21 cellular contexts compared by ENCODE assay signal in genomic region chr3:155949464-155950217, GRCh38.
DNase-seq lines count a peak whose midpoint lies in the region; ATAC-seq, FAIRE-seq and TF ChIP-seq lines count a peak whose summit lies in the region.
"Had no signal": no experiment of that assay in that cellular context is flagged by ENCODE, and none has a peak within 500 bp of the region (broad histone marks: within the 10 kb centered on the region; RNA-seq: fewer than 3 reads in every experiment).

No MANE protein-coding gene starts in this region.

- peak; percentile 29 for ATAC-seq in left lobe of liver
- no peak for ATAC-seq in pancreas
- ATAC-seq: CD8-positive, alpha-beta T cell had no signal

- no peak for TF ChIP-seq CTCF in MCF 10A (IDR thresholded peaks at IDR 0.05; ENCODE audit: unreplicated experiment)
- TF ChIP-seq CTCF in breast epithelium (IDR thresholded peaks at IDR 0.05): no peak
- no peak for TF ChIP-seq CTCF in H1 (IDR thresholded peaks at IDR 0.05; ENCODE audit: control extremely low read depth in 1 of 3, insufficient read depth in 1 of 3, low read depth in 1 of 3, low read length in 3 of 3)
- no peak for TF ChIP-seq CTCF in pancreas (IDR thresholded peaks at IDR 0.05)
- TF ChIP-seq CTCF in GM13976 (IDR thresholded peaks at IDR 0.05; ENCODE audit: borderline replicate concordance, control extremely low read depth, extremely low read depth, insufficient read depth, missing control alignments): no peak

- no peak overlapping the region for H3K27ac ChIP-seq in breast epithelium
- H3K27ac ChIP-seq in H1 (ENCODE audit: low read depth, low read length): no peak overlapping the region
- H3K27ac ChIP-seq in pancreas: no peak overlapping the region

- no peaks in the 10 kb centered on the region for H3K79me2 ChIP-seq in H1 (ENCODE audit: control insufficient read depth in 1 of 2, insufficient read depth in 2 of 2, low read length in 2 of 2)

- in situ Hi-C loops in GM13976 (cut with MboI; ENCODE audit: low sequenced_read_pairs, unreplicated experiment): no loop called here

- no peak overlapping the region for H4K8ac ChIP-seq in H1 (ENCODE audit: extremely low read depth, insufficient read depth, low read length)

- POLR2A ChIA-PET in MCF 10A (lab: Yijun Ruan, JAX): no interaction called here
- POLR2A ChIA-PET in H1 (lab: Charles Lee; ENCODE audit: partially characterized antibody): interaction anchor here (1.3 kb wide), 1 partner anchor 79 kb away, joined by 3 read pairs; the partner anchor contains the start of gene GMPS

- no peak for DNase-seq in MCF 10A (ENCODE audit: unreplicated experiment)
- no peak for DNase-seq in breast epithelium (ENCODE audit: low spot score in 2 of 2)
- DNase-seq in H1 (ENCODE audit: low read depth in 1 of 2, low spot score in 2 of 2): no peak
- DNase-seq in left lobe of liver (ENCODE audit: low spot score): no peak
- DNase-seq in pancreas: no peak
- DNase-seq in GM13976 (ENCODE audit: low spot score): no peak
- DNase-seq in NCI-H1417 treated with DMSO at 0.1 percent for 48 hours (lab: John Stamatoyannopoulos, UW): no peak
- no peak for DNase-seq in activated effector memory CD4-positive, alpha-beta T cell treated with Interleukin-2 at 50 U/mL for 16 hours
- DNase-seq: 8988T; AML-193; C1 segment of cervical spinal cord; CD8-positive, alpha-beta T cell; DMS153; HCEC 1CT; Karpas-422; NCI-H1417; NCI-H187; NCI-H446; NCI-H526; SHP77 had no signal

- H3K4ac ChIP-seq in H1 (replicated peaks; ENCODE audit: insufficient read length, low read depth, low read length): no peak overlapping the region

- H4K5ac ChIP-seq in H1 (ENCODE audit: insufficient read length, low read depth, low read length): no peak overlapping the region

- H3K56ac ChIP-seq in H1 (replicated peaks; ENCODE audit: insufficient read length, low read depth, low read length): no peak overlapping the region

- intact Hi-C loops in MCF 10A (cut with micrococcal nuclease) (no loop called here), breast epithelium (cut with DNase I; ENCODE audit: low total_unique reads) (no loop called here), pancreas (cut with DNase I) (no loop called here)

- H2AFZ ChIP-seq in H1 (ENCODE audit: low read length): no peak overlapping the region

- no peak overlapping the region for H2BK12ac ChIP-seq in H1 (ENCODE audit: low read depth, low read length)

- H3K4me3 ChIP-seq in breast epithelium (no peak overlapping the region), H1 (ENCODE audit: extremely low read depth in 1 of 4, insufficient read depth in 2 of 4, low read depth in 3 of 4, low read length in 4 of 4) (no peak overlapping the region), pancreas (no peak overlapping the region)

- H3K18ac ChIP-seq in H1 (ENCODE audit: extremely low read depth, low read length): no peak overlapping the region

- H3K4me1 ChIP-seq in breast epithelium: no peaks in the 10 kb centered on the region
- H3K4me1 ChIP-seq in H1 (replicated peaks in 1 of 4; ENCODE audit: control insufficient read depth in 3 of 4, insufficient read depth in 4 of 4, low read length in 3 of 4): peaks cover 0 to 9% (median 7%) of the 10 kb centered on the region in 4 experiments; a peak in 5 of 7 replicates
- H3K4me1 ChIP-seq in pancreas: peaks cover 0 to 10% (median 6%) of the 10 kb centered on the region in 3 donors

- CTCF ChIA-PET in MCF 10A (lab: Yijun Ruan, JAX): interaction anchor here (0.7 kb wide), 1 partner anchor 71 kb away, joined by 3 read pairs; no protein-coding TSS in a partner anchor
- CTCF ChIA-PET in H1 (lab: Charles Lee; ENCODE audit: partially characterized antibody): interaction anchor here (0.9 to 1.4 kb wide), 2 partner anchors 13 to 30 kb away, joined by 3 read pairs; no protein-coding TSS in a partner anchor

- no peak overlapping the region for H2BK20ac ChIP-seq in H1 (ENCODE audit: low read length)

- H3K36me3 Mint-ChIP-seq in MCF 10A (ENCODE audit: insufficient read depth, unreplicated experiment): peaks cover 13% of the 10 kb centered on the region

- TF ChIP-seq RAD21 in H1 (IDR thresholded peaks at IDR 0.05 in 1 of 2, conservative IDR thresholded peaks at IDR 0.05 in 1 of 2; ENCODE audit: low read depth in 2 of 2, low read length in 2 of 2): no peak

- H2AK5ac ChIP-seq in H1 (ENCODE audit: low read depth, low read length): 0 out of 2 replicates have a peak overlapping the region, but pooled peaks have one; percentile 53

- no peaks in the 10 kb centered on the region for H4K20me1 ChIP-seq in H1 (replicated peaks in 1 of 2; ENCODE audit: control insufficient read depth in 1 of 2, insufficient read depth in 2 of 2, low read length in 2 of 2)

- H3K79me1 ChIP-seq in H1 (ENCODE audit: low read depth, low read length): no peaks in the 10 kb centered on the region

- no peaks in the 10 kb centered on the region for H3K4me1 Mint-ChIP-seq in MCF 10A (ENCODE audit: insufficient read depth, unreplicated experiment)

- H2BK15ac ChIP-seq in H1 (ENCODE audit: low read length): no peak overlapping the region

- no peaks in the 10 kb centered on the region for H3K27me3 ChIP-seq in breast epithelium
- H3K27me3 ChIP-seq in H1 (replicated peaks in 1 of 4; ENCODE audit: control insufficient read depth in 3 of 4, extremely low read depth in 1 of 4, insufficient read depth in 3 of 4, low read length in 3 of 4): no peaks in the 10 kb centered on the region
- H3K27me3 ChIP-seq in pancreas: no peaks in the 10 kb centered on the region

- H3K9me3 ChIP-seq in breast epithelium (no peaks in the 10 kb centered on the region), H1 (ENCODE audit: insufficient read depth in 2 of 2, low read depth in 1 of 2, low read length in 1 of 2) (no peaks in the 10 kb centered on the region), pancreas (no peaks in the 10 kb centered on the region)

- BruUV-seq in MCF 10A (replicated peaks; lab: Mats Ljungman, UMichigan): no TSS peak

- no peak overlapping the region for H3K23ac ChIP-seq in H1 (ENCODE audit: insufficient read length)

- H3K9me3 Mint-ChIP-seq in MCF 10A (ENCODE audit: unreplicated experiment): no peaks in the 10 kb centered on the region
- H3K9me3 Mint-ChIP-seq: CD8-positive, alpha-beta T cell had no signal

- H2BK120ac ChIP-seq in H1 (replicated peaks; ENCODE audit: low read depth, low read length): no peak overlapping the region

- peak overlapping the region in 1 of 4 experiments; percentile 21; a peak in 1 of 7 replicates for H3K9ac ChIP-seq in H1 (replicated peaks in 1 of 4; ENCODE audit: extremely low read depth in 1 of 4, low read depth in 3 of 4, low read length in 3 of 4)

- no peak overlapping the region for H4K91ac ChIP-seq in H1 (replicated peaks; ENCODE audit: insufficient read length, low read length)

- no peak for TF ChIP-seq EP300 in H1 (IDR thresholded peaks at IDR 0.05; ENCODE audit: borderline replicate concordance in 1 of 2, low read depth in 2 of 2, low read length in 2 of 2)

- H3K27ac Mint-ChIP-seq in MCF 10A (ENCODE audit: low read depth, unreplicated experiment): peak overlapping the region; percentile 67
- H3K27ac Mint-ChIP-seq: CD8-positive, alpha-beta T cell had no signal

- FAIRE-seq in H1 (lab: Jason Lieb, UNC) (no peak), pancreas (lab: Jason Lieb, UNC) (no peak)
- FAIRE-seq: G401.6 had no signal

- WGBS in H1 (ENCODE audit: extremely low coverage in 1 of 2, insufficient coverage in 1 of 2, insufficient read length in 1 of 2, insufficient replicate concordance in 2 of 2, low coverage in 1 of 2, low lambda C conversion rate in 2 of 2, missing lambda C conversion rate in 1 of 2), 2 experiments: 81% methylated on average over 8 of the region's 8 CpGs; no CpG with 5 or more reads in 1 of the 2 experiments
- 79 to 83% methylated on average over 8 of the region's 8 CpGs for WGBS in pancreas, 2 donors

- H3K4me2 ChIP-seq in H1 (ENCODE audit: insufficient read depth in 1 of 2, low read depth in 2 of 2, low read length in 2 of 2): peak overlapping the region in 1 of 2 experiments; percentile 45; a peak in 2 of 4 replicates

- H3K14ac ChIP-seq in H1 (ENCODE audit: insufficient read length): peak overlapping the region; percentile 69

- TF ChIP-seq POLR2A in breast epithelium (IDR thresholded peaks at IDR 0.05) (no peak), H1 (IDR thresholded peaks at IDR 0.05; ENCODE audit: control extremely low read depth in 1 of 2, low read depth in 2 of 2, low read length in 2 of 2) (no peak)

- H3K4me3 Mint-ChIP-seq in MCF 10A (ENCODE audit: unreplicated experiment): no peak overlapping the region
- H3K4me3 Mint-ChIP-seq: CD8-positive, alpha-beta T cell had no signal

- H3K23me2 ChIP-seq in H1 (ENCODE audit: low read depth, low read length): no peaks in the 10 kb centered on the region

- no peak overlapping the region for H2BK5ac ChIP-seq in H1 (ENCODE audit: low read depth, low read length)

- no peaks in the 10 kb centered on the region for H3K27me3 Mint-ChIP-seq in MCF 10A (ENCODE audit: insufficient read depth, unreplicated experiment)

- no peaks in the 10 kb centered on the region for H3K36me3 ChIP-seq in breast epithelium
- no peaks in the 10 kb centered on the region for H3K36me3 ChIP-seq in H1 (ENCODE audit: control insufficient read depth in 2 of 4, insufficient read depth in 4 of 4, low read length in 3 of 4)
- H3K36me3 ChIP-seq in pancreas: no peaks in the 10 kb centered on the region

TF ChIP-seq in H1, 55 proteins besides CTCF, POLR2A, EP300 and RAD21:
- TF ChIP-seq TAF1 (IDR thresholded peaks at IDR 0.05; ENCODE audit: low read depth, low read length) (no peak), EGR1 (IDR thresholded peaks at IDR 0.05; ENCODE audit: borderline replicate concordance, low read depth, low read length) (no peak), GABPA (IDR thresholded peaks at IDR 0.05; ENCODE audit: borderline replicate concordance, insufficient read depth, low read length) (no peak)
